1 cellular context compared by ENCODE assay signal in the genomic region with DNA sequence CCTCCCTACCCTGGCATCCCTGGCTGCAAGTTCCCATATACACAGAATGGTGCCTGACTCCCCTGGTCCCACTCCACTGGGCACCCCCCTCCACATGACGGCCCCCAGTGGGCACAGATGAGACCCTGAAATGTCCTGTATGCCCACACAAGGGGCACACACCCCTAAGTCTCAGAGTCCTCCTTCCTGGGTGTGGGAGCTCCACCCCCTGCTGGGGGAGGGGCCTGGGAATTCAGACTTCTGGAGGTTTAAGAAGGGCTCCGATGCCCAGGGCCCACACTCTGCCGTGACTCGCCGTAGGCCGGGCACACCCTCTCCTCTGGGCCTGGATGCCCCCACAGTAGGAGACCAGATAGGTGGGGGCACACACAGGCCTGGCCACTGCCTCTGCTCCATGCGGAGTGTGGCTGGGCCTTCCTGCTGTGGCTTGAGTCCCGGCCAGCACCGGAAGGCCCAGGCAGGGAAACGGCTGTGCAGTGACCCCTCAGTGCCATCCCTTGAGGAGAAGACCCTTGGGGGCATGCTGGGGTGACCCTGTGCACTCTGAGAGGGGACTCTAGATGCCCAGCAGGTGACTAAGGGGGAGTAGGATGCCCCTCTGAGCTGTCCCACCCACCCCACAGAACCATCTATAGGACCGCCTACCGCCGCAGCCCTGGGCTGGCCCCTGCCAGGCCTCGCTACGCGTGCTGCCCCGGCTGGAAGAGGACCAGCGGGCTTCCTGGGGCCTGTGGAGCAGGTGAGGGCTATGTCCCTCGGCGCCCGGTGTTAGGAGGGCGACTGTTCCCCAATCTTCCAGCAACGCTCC.
TF ChIP-seq lines count a peak whose summit lies in the region.

No MANE protein-coding gene starts in this region.

TF ChIP-seq in HepG2, 621 proteins besides CTCF, POLR2A, EP300 and RAD21 (continued from another document):
- TF ChIP-seq, protein P1, sequence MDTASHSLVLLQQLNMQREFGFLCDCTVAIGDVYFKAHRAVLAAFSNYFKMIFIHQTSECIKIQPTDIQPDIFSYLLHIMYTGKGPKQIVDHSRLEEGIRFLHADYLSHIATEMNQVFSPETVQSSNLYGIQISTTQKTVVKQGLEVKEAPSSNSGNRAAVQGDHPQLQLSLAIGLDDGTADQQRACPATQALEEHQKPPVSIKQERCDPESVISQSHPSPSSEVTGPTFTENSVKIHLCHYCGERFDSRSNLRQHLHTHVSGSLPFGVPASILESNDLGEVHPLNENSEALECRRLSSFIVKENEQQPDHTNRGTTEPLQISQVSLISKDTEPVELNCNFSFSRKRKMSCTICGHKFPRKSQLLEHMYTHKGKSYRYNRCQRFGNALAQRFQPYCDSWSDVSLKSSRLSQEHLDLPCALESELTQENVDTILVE (CRISPR knock-in tag; IDR thresholded peaks at IDR 0.05) = no peak
TF ChIP-seq in HepG2: peak in this region for 0.
